8 cellular contexts compared by ENCODE assay signal in genomic region chr3:59049671-59050331, GRCh38. TPM values are rescaled to one million over a fixed set of nuclear protein-coding genes. Genes with fewer than 3 reads are reported as not detected.
A peak's percentile ranks its signal among the peaks of the same experiment; 100 is the strongest.
DNase-seq lines count a peak whose midpoint lies in the region; ATAC-seq and TF ChIP-seq lines count a peak whose summit lies in the region.

CFAP20DC (minus strand) TSS chr3:59050025; CDS start chr3:59049631, 394 bp downstream.

- peaks cover 14% of the 10 kb centered on the region for H3K4me1 Mint-ChIP-seq in activated CD4-positive, alpha-beta memory T cell treated with anti-CD3 and anti-CD28 coated beads, Interleukin-2, amount 10 ng/mL, durations not matched to agents 7 days and 5 days

- peak within 1 kb of the TSS; percentile 62 for H3K4me3 ChIP-seq in AG09309 (ENCODE audit: control insufficient read depth, low read depth, low read length)
- peak within 1 kb of the TSS; percentile 61 for H3K4me3 ChIP-seq in lower lobe of right lung

- CTCF ChIA-PET in activated CD4-positive, alpha-beta memory T cell treated with anti-CD3 and anti-CD28 coated beads, Interleukin-2, amount 10 ng/mL, durations not matched to agents 7 days and 5 days (lab: Charles Lee) = no interaction called here

- H3K4me3 Mint-ChIP-seq in activated CD4-positive, alpha-beta memory T cell treated with anti-CD3 and anti-CD28 coated beads, Interleukin-2, amount 10 ng/mL, durations not matched to agents 7 days and 5 days = peak within 1 kb of the TSS; percentile 70

- no peaks in the 10 kb centered on the region for H3K9me3 ChIP-seq in lower lobe of right lung

- no peaks in the 10 kb centered on the region for H3K27me3 ChIP-seq in lower lobe of right lung (ENCODE audit: low read depth)

- H3K27ac ChIP-seq in lower lobe of right lung = peak within 1 kb of the TSS; percentile 21

- TF ChIP-seq CTCF in AG09309 (IDR thresholded peaks at IDR 0.05; ENCODE audit: control insufficient read depth, insufficient read depth, low read depth, low read length, missing control alignments) (no peak), lower lobe of right lung (IDR thresholded peaks at IDR 0.05) (no peak)

- no peaks in the 10 kb centered on the region for H3K4me1 ChIP-seq in lower lobe of right lung

- H3K36me3 ChIP-seq in lower lobe of right lung = no peaks in the 10 kb centered on the region

- DNase-seq in AG09309 (ENCODE audit: low read depth) (peak; percentile 46), NCI-H460 (ENCODE audit: extremely low read depth, low read depth) (peak; percentile 82), lower lobe of right lung (peak; percentile 94)
- DNase-seq in activated CD4-positive, alpha-beta memory T cell treated with anti-CD3 and anti-CD28 coated beads, Interleukin-2, amount 10 ng/mL, durations not matched to agents 7 days and 5 days = peak; percentile 94
- peak; percentile 75 for DNase-seq in effector CD4-positive, alpha-beta T cell
- DNase-seq in stimulated activated CD4-positive, alpha-beta T cell treated with anti-CD3 and anti-CD28 coated beads, TNF-alpha, amount 100 ng/mL, for 1 hour (ENCODE audit: low read depth in 3 of 3, low spot score in 1 of 3) = peak; percentile 54 to 84 (median 73)

- peaks cover 4% of the 10 kb centered on the region for H3K27me3 Mint-ChIP-seq in activated CD4-positive, alpha-beta memory T cell treated with anti-CD3 and anti-CD28 coated beads, Interleukin-2, amount 10 ng/mL, durations not matched to agents 7 days and 5 days

- ATAC-seq in GM19035 (IDR thresholded peaks at IDR 0.05; ENCODE audit: unreplicated experiment) = peak; percentile 99
- ATAC-seq in HG03280 (IDR thresholded peaks at IDR 0.05; ENCODE audit: unreplicated experiment) = peak; percentile 99
- ATAC-seq in lower lobe of right lung = peak; percentile 98 to 100

- no peaks in the 10 kb centered on the region for H3K9me3 Mint-ChIP-seq in activated CD4-positive, alpha-beta memory T cell treated with anti-CD3 and anti-CD28 coated beads, Interleukin-2, amount 10 ng/mL, durations not matched to agents 7 days and 5 days

- H3K27ac Mint-ChIP-seq in activated CD4-positive, alpha-beta memory T cell treated with anti-CD3 and anti-CD28 coated beads, Interleukin-2, amount 10 ng/mL, durations not matched to agents 7 days and 5 days = peak within 1 kb of the TSS; percentile 64

- no peaks in the 10 kb centered on the region for H3K36me3 Mint-ChIP-seq in activated CD4-positive, alpha-beta memory T cell treated with anti-CD3 and anti-CD28 coated beads, Interleukin-2, amount 10 ng/mL, durations not matched to agents 7 days and 5 days (ENCODE audit: low read depth)

- POLR2A ChIA-PET in activated CD4-positive, alpha-beta memory T cell treated with anti-CD3 and anti-CD28 coated beads, Interleukin-2, amount 10 ng/mL, durations not matched to agents 7 days and 5 days (lab: Charles Lee) = no interaction called here

- intact Hi-C loops in lower lobe of right lung (cut with DNase I) = no loop called here

RNA-seq across cellular contexts. Expression of gene CFAP20DC, which starts in this region (rescaled TPM):
- 0.98 and 2.6 TPM in 2 replicates for total RNA-seq in NCI-H460 (2014; rRNA removed; shearing (Covaris generic))
- polyA plus RNA-seq in NCI-H460 (2014; cell fraction: nucleus; rRNA removed) = 0.79 and 2.8 TPM in 2 replicates
- total RNA-seq in activated CD4-positive, alpha-beta memory T cell treated with anti-CD3 and anti-CD28 coated beads, Interleukin-2, amount 10 ng/mL, durations not matched to agents 7 days and 5 days = 1 to 10 TPM; 1.4 to 2.2 TPM
- total RNA-seq in lower lobe of right lung = 0.71 TPM

Comparison
In these comparisons a context has a peak if more than half of its experiments do, and no peak if none do; other contexts are left out.
1. Peak in every context shown above with its lines: DNase-seq, ATAC-seq, H3K4me3 ChIP-seq and H3K27ac ChIP-seq.
2. Peak in DNase-seq, ATAC-seq, H3K4me3 ChIP-seq and H3K27ac ChIP-seq in lower lobe of right lung; RNA of the gene not detected or under 1 TPM.